27 cellular contexts compared by ENCODE assay signal in genomic region chr2:12750166-12750905, GRCh38.
"Had no signal": no experiment of that assay in that cellular context is flagged by ENCODE, and none has a peak within 500 bp of the region (broad histone marks: within the 10 kb centered on the region; RNA-seq: fewer than 3 reads in every experiment).

No MANE protein-coding gene starts in this region.

- H3K27me3 ChIP-seq: colonic mucosa, gastrocnemius medialis, neutrophil, ovary, thyroid gland, upper lobe of left lung had no signal

- H3K9me3 ChIP-seq: colonic mucosa, gastrocnemius medialis, neutrophil, ovary, prostate gland, thyroid gland, upper lobe of left lung had no signal

- H3K4me1 ChIP-seq: colonic mucosa, prostate gland, thyroid gland, upper lobe of left lung had no signal

- H3K4me3 ChIP-seq: colonic mucosa, gastrocnemius medialis, ovary, prostate gland, thyroid gland, upper lobe of left lung had no signal

- ATAC-seq: activated CD4-positive, alpha-beta T cell treated with anti-CD3 and anti-CD28 coated beads for 36 hours; activated CD8-positive, alpha-beta memory T cell treated with anti-CD3 and anti-CD28 coated beads, Interleukin-2, amount 10 ng/mL, durations not matched to agents 7 days and 5 days; activated CD8-positive, alpha-beta T cell treated with anti-CD3 and anti-CD28 coated beads, Interleukin-2, amount 10 ng/mL, durations not matched to agents 7 days and 5 days; activated naive CD4-positive, alpha-beta T cell treated with anti-CD3 and anti-CD28 coated beads, Interleukin-2, amount 50 U/mL, for 72 hours; activated T-cell treated with anti-CD3 and anti-CD28 coated beads, Interleukin-2, amount 50 U/mL, for 72 hours; gastrocnemius medialis; sciatic nerve; stimulated activated memory B cell treated with anti-CD40 and anti-IgM and Interleukin-4, amounts not matched to agents 10 μg/mL and 1 μg/mL and 100 μg/mL, for 72 hours; stimulated activated naive CD8-positive, alpha-beta T cell treated with anti-CD3 and anti-CD28 coated beads, Interleukin-15, amount 100 ng/mL, for 72 hours had no signal

- DNase-seq: activated CD4-positive, alpha-beta T cell treated with anti-CD3 and anti-CD28 coated beads for 36 hours; activated CD4-positive, CD25-positive, alpha-beta regulatory T cell; activated CD8-positive, alpha-beta memory T cell treated with anti-CD3 and anti-CD28 coated beads, Interleukin-2, amount 10 ng/mL, durations not matched to agents 7 days and 5 days; activated CD8-positive, alpha-beta T cell treated with anti-CD3 and anti-CD28 coated beads, Interleukin-2, amount 10 ng/mL, durations not matched to agents 7 days and 5 days; activated naive CD4-positive, alpha-beta T cell; activated T-cell treated with anti-CD3 and anti-CD28 coated beads, Interleukin-2, amount 50 U/mL, for 72 hours; colonic mucosa; effector CD8-positive, alpha-beta T cell; erythroblast; gastrocnemius medialis; glutamatergic neuron; islet precursor cell; naive B cell; nephron progenitor cell; ovary; retina; stimulated activated CD4-positive, alpha-beta T cell treated with anti-CD3 and anti-CD28 coated beads, Interleukin-1b, Interleukin-23, amount 100 ng/mL, for 48 hours; stimulated activated CD4-positive, alpha-beta T cell treated with anti-CD3 and anti-CD28 coated beads, Interleukin-4, amount 100 ng/mL, for 4 hours; stimulated activated CD8-positive, alpha-beta memory T cell treated with anti-CD3 and anti-CD28 coated beads, Interleukin-4, amount 100 ng/mL, for 48 hours; stimulated activated naive CD8-positive, alpha-beta T cell treated with anti-CD3 and anti-CD28 coated beads, Interleukin-15, amount 100 ng/mL, for 72 hours; thyroid gland; upper lobe of left lung had no signal

- H3K36me3 ChIP-seq: colonic mucosa, gastrocnemius medialis, neutrophil, ovary, prostate gland, thyroid gland, upper lobe of left lung had no signal

- H3K27ac ChIP-seq: colonic mucosa, gastrocnemius medialis, neutrophil, ovary, prostate gland, thyroid gland, upper lobe of left lung had no signal
